Comparison of ENCODE assay signal across 11 cellular contexts in genomic region chr5:152462021-152462721, GRCh38. TPM values are rescaled to one million over a fixed set of nuclear protein-coding genes. Genes with fewer than 3 reads are reported as not detected.
DNase-seq lines count a peak whose midpoint lies in the region; ATAC-seq, FAIRE-seq and TF ChIP-seq lines count a peak whose summit lies in the region.
"Had no signal": no experiment of that assay in that cellular context is flagged by ENCODE, and none has a peak within 500 bp of the region (broad histone marks: within the 10 kb centered on the region; RNA-seq: fewer than 3 reads in every experiment).

No MANE protein-coding gene starts in this region.

- TF ChIP-seq POLR2A in GM12891 (IDR thresholded peaks at IDR 0.05; ENCODE audit: low read depth, low read length): no peak

- peak; percentile 74 for FAIRE-seq in GM12891 (lab: Jason Lieb, UNC)
- FAIRE-seq: G401.6, islet of Langerhans had no signal

- peak; percentile 7 for DNase-seq in GM12891 (ENCODE audit: insufficient read length, low spot score)
- peak; percentile 5 for DNase-seq in iris pigment epithelial cell (ENCODE audit: low read depth)
- DNase-seq in SIG-M5 treated with dmso at 0.1 percent for 504 hours (lab: John Stamatoyannopoulos, UW; ENCODE audit: unreplicated experiment): no peak
- DNase-seq in T-helper 1 cell: no peak
- no peak for DNase-seq in ACHN
- DNase-seq in NAMALWA (ENCODE audit: low spot score): no peak
- DNase-seq: activated CD4-positive, alpha-beta T cell treated with anti-CD3 and anti-CD28 coated beads, Interleukin-2, amount 10 ng/mL, durations not matched to agents 24 days and 14 days had no signal

- in situ Hi-C loops in ACHN (cut with HindIII; ENCODE audit: low pct_ligation_motif_present, low pct_unique_long_range_greater_than_20kb, low sequenced_read_pairs): no loop called here

- ATAC-seq in GM21423 (IDR thresholded peaks at IDR 0.05; ENCODE audit: unreplicated experiment): peak; percentile 93
- peak; percentile 95 for ATAC-seq in HG03342 (IDR thresholded peaks at IDR 0.05; ENCODE audit: unreplicated experiment)

TF ChIP-seq in GM12891, 5 proteins besides CTCF, POLR2A, EP300 and RAD21:
- TF ChIP-seq PAX5 (IDR thresholded peaks at IDR 0.05; ENCODE audit: insufficient read depth, low read length, severe bottlenecking) (peak; percentile 36), SPI1 (IDR thresholded peaks at IDR 0.05; ENCODE audit: low read depth, low read length) (peak; percentile 82), TAF1 (IDR thresholded peaks at IDR 0.05; ENCODE audit: low read depth, low read length) (no peak)

RNA-seq across cellular contexts. Expression of gene NMUR2, which starts 57.1 kb away (rescaled TPM):
- polyA plus RNA-seq in GM12891 (2012; ENCODE audit: low read depth, missing spikeins): not detected

Comparison
In these comparisons a context has a peak if more than half of its experiments do, and no peak if none do; other contexts are left out.
1. DNase-seq: peak in GM12891 (single experiment) and iris pigment epithelial cell (single experiment); none in SIG-M5 treated with dmso at 0.1 percent for 504 hours (single experiment), T-helper 1 cell (0 of 5), ACHN (single experiment) and NAMALWA (single experiment).